Comparison of ENCODE assay signal across 15 cellular contexts in the genomic region with DNA sequence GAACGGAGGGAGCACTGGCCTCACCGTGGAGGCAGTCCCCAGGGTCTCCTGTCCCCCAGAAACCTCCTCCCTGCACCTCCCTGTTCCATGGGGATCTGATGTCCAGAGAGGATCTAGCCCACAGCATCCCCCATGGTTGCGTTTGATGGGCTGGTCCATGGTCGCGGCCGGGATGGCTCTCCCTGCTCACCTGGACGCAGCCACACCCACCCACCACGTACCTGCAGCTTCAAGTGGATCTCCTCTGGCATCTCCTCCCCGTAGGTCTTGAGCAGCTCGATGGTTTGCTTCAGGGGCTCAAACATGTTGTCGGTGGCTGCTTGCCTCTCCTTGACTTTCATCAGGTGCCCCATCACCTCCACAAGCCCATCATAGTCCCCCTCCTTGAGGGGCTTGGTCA. TPM values are rescaled to one million over a fixed set of nuclear protein-coding genes. Genes with fewer than 3 reads are reported as not detected.
"Had no signal": no experiment of that assay in that cellular context is flagged by ENCODE, and none has a peak within 500 bp of the region (broad histone marks: within the 10 kb centered on the region; RNA-seq: fewer than 3 reads in every experiment).

No MANE protein-coding gene starts in this region.

- FAIRE-seq: RCC 7860 had no signal

- H3K4me3 ChIP-seq: ascending aorta, body of pancreas, cardiac muscle cell had no signal

- H3K9me3 ChIP-seq: ascending aorta, body of pancreas had no signal

- H3K27ac ChIP-seq: ascending aorta, body of pancreas, cardiac muscle cell had no signal

- H3K36me3 ChIP-seq: ascending aorta, cardiac muscle cell had no signal

- DNase-seq: activated CD4-positive, alpha-beta T cell treated with anti-CD3 and anti-CD28 coated beads for 4 hours; activated CD8-positive, alpha-beta memory T cell treated with anti-CD3 and anti-CD28 coated beads, Interleukin-2, amount 50 U/mL, for 4 hours; activated CD8-positive, alpha-beta T cell treated with anti-CD3 and anti-CD28 coated beads for 36 hours; activated naive CD4-positive, alpha-beta T cell; activated T-cell treated with anti-CD3 and anti-CD28 coated beads, Interleukin-2, amount 50 U/mL, for 72 hours; amniotic stem cell; MM.1S; PC-3; T-helper 1 cell had no signal

- H3K27me3 ChIP-seq: ascending aorta, body of pancreas, cardiac muscle cell had no signal

- H3K4me1 ChIP-seq: ascending aorta had no signal

- ATAC-seq: activated CD4-positive, CD25-positive, alpha-beta regulatory T cell treated with anti-CD3 and anti-CD28 coated beads, Interleukin-2, amount 50 U/mL, for 24 hours; activated CD8-positive, alpha-beta T cell treated with anti-CD3 and anti-CD28 coated beads for 36 hours; activated T-cell treated with anti-CD3 and anti-CD28 coated beads, Interleukin-2, amount 50 U/mL, for 72 hours; PC-3 had no signal

RNA-seq across cellular contexts. Expression of a gene that starts 47.9 kb away (rescaled TPM):
- total RNA-seq: ascending aorta; body of pancreas; cardiac muscle cell; T-helper 2 cell treated with Interferon-gamma antibody and Interleukin-4, amounts not matched to agents 100 ng/mL and 5 ng/mL, for 36 hours had no signal
